ENCODE assay signal across 11 cellular contexts in the genomic region with DNA sequence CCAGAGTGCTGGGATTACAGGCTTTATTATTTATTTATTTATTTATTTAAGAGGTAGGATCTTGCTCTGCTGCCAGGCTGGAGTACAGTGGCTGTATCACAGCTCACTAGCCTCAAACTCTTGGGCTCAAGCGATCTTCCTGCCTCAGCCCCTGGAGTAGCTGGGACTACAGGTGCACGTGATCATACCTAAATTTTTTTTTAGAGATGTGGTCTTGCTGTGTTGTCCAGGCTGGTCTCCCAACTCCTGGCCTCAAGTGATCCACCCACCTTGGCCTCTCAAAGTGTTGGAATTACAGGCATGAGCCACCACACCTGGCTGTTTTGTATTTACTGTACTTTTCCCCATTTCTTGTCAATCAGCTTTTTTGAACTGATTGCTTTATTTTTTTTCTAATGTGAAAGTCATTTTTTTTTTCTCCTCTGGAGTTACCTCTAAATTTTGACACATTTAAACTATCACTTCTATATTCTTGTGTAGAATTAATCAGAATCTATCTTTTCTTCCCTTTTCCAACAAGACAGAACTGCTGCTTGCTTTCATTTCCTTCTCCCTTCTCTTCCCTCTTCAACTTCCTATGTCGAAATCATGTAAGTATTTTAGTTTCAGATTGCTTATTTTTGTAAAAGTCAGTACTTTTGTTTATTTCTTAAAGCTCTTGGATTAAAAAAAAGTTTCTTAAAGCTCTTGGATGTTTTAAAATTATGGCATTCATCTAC. TPM values are rescaled to one million over a fixed set of nuclear protein-coding genes. Genes with fewer than 3 reads are reported as not detected.
DNase-seq lines count a peak whose midpoint lies in the region; ATAC-seq lines count a peak whose summit lies in the region.
"Had no signal": no experiment of that assay in that cellular context is flagged by ENCODE, and none has a peak within 500 bp of the region (broad histone marks: within the 10 kb centered on the region; RNA-seq: fewer than 3 reads in every experiment).

No MANE protein-coding gene starts in this region.

- peaks cover 85% of the 10 kb centered on the region for H3K4me1 Mint-ChIP-seq in stimulated activated naive CD8-positive, alpha-beta T cell treated with anti-CD3 and anti-CD28 coated beads, Interleukin-15, Interleukin-2, amounts not matched to agents 100 ng/mL and 50 ng/mL, for 24 hours (ENCODE audit: low read depth)
- peaks cover 58% of the 10 kb centered on the region for H3K4me1 Mint-ChIP-seq in activated naive CD8-positive, alpha-beta T cell treated with anti-CD3 and anti-CD28 coated beads for 36 hours
- peaks cover 44% of the 10 kb centered on the region for H3K4me1 Mint-ChIP-seq in memory B cell

- peak overlapping the region; percentile 54 for H3K27ac Mint-ChIP-seq in stimulated activated naive CD8-positive, alpha-beta T cell treated with anti-CD3 and anti-CD28 coated beads, Interleukin-15, Interleukin-2, amounts not matched to agents 100 ng/mL and 50 ng/mL, for 24 hours
- H3K27ac Mint-ChIP-seq in activated naive CD8-positive, alpha-beta T cell treated with anti-CD3 and anti-CD28 coated beads for 36 hours: peak overlapping the region; percentile 62
- H3K27ac Mint-ChIP-seq in memory B cell: peak overlapping the region; percentile 61

- peak overlapping the region; percentile 62 for H3K4me3 Mint-ChIP-seq in stimulated activated naive CD8-positive, alpha-beta T cell treated with anti-CD3 and anti-CD28 coated beads, Interleukin-15, Interleukin-2, amounts not matched to agents 100 ng/mL and 50 ng/mL, for 24 hours
- peak overlapping the region; percentile 3 for H3K4me3 Mint-ChIP-seq in activated naive CD8-positive, alpha-beta T cell treated with anti-CD3 and anti-CD28 coated beads for 36 hours
- H3K4me3 Mint-ChIP-seq in memory B cell: peak overlapping the region; percentile 22

- H3K36me3 Mint-ChIP-seq in stimulated activated naive CD8-positive, alpha-beta T cell treated with anti-CD3 and anti-CD28 coated beads, Interleukin-15, Interleukin-2, amounts not matched to agents 100 ng/mL and 50 ng/mL, for 24 hours (ENCODE audit: low read depth): peaks cover 20% of the 10 kb centered on the region
- H3K36me3 Mint-ChIP-seq in activated naive CD8-positive, alpha-beta T cell treated with anti-CD3 and anti-CD28 coated beads for 36 hours: peaks cover 32% of the 10 kb centered on the region
- peaks cover 8% of the 10 kb centered on the region for H3K36me3 Mint-ChIP-seq in memory B cell

- no peaks in the 10 kb centered on the region for H3K27me3 Mint-ChIP-seq in stimulated activated naive CD8-positive, alpha-beta T cell treated with anti-CD3 and anti-CD28 coated beads, Interleukin-15, Interleukin-2, amounts not matched to agents 100 ng/mL and 50 ng/mL, for 24 hours
- no peaks in the 10 kb centered on the region for H3K27me3 Mint-ChIP-seq in activated naive CD8-positive, alpha-beta T cell treated with anti-CD3 and anti-CD28 coated beads for 36 hours
- H3K27me3 Mint-ChIP-seq in memory B cell: no peaks in the 10 kb centered on the region

- H3K9me3 Mint-ChIP-seq in stimulated activated naive CD8-positive, alpha-beta T cell treated with anti-CD3 and anti-CD28 coated beads, Interleukin-15, Interleukin-2, amounts not matched to agents 100 ng/mL and 50 ng/mL, for 24 hours: no peaks in the 10 kb centered on the region
- H3K9me3 Mint-ChIP-seq in activated naive CD8-positive, alpha-beta T cell treated with anti-CD3 and anti-CD28 coated beads for 36 hours: no peaks in the 10 kb centered on the region
- no peaks in the 10 kb centered on the region for H3K9me3 Mint-ChIP-seq in memory B cell

- no peak for ATAC-seq in stimulated activated naive CD8-positive, alpha-beta T cell treated with anti-CD3 and anti-CD28 coated beads, Interleukin-15, Interleukin-2, amounts not matched to agents 100 U/mL and 50 U/mL, for 24 hours
- peak; percentile 52 for ATAC-seq in memory B cell (ENCODE audit: low read depth)
- ATAC-seq in HG02938 (IDR thresholded peaks at IDR 0.05; ENCODE audit: unreplicated experiment): no peak
- ATAC-seq in GM18907 (IDR thresholded peaks at IDR 0.05; ENCODE audit: unreplicated experiment): no peak

- DNase-seq in stimulated activated naive CD8-positive, alpha-beta T cell treated with anti-CD3 and anti-CD28 coated beads, Interleukin-15, Interleukin-2, amounts not matched to agents 100 U/mL and 50 U/mL, for 24 hours: no peak
- DNase-seq in activated naive CD8-positive, alpha-beta T cell treated with anti-CD3 and anti-CD28 coated beads for 36 hours: no peak
- DNase-seq in memory B cell (ENCODE audit: low spot score in 2 of 2) (no peak), mesenteric fat pad (ENCODE audit: low spot score) (no peak)
- DNase-seq in activated CD8-positive, alpha-beta memory T cell treated with anti-CD3 and anti-CD28 coated beads for 24 hours: no peak
- DNase-seq: effector CD4-positive, alpha-beta T cell; NCI-H146; stimulated activated CD4-positive, alpha-beta T cell treated with anti-CD3 and anti-CD28 coated beads, Interleukin-4, amount 100 ng/mL, for 24 hours had no signal

RNA-seq across cellular contexts. Expression of gene PANK2, which starts 12.0 kb away (rescaled TPM):
- total RNA-seq in activated naive CD8-positive, alpha-beta T cell treated with anti-CD3 and anti-CD28 coated beads for 36 hours: 10 to 100 TPM; 50.0 to 50.7 TPM
- total RNA-seq in mesenteric fat pad: 31.1 TPM

RNA-seq across cellular contexts. Expression of gene MAVS, which starts 54.6 kb away (rescaled TPM):
- total RNA-seq in activated naive CD8-positive, alpha-beta T cell treated with anti-CD3 and anti-CD28 coated beads for 36 hours: 10 to 100 TPM; 21.2 to 21.6 TPM
- 43.5 TPM for total RNA-seq in mesenteric fat pad

Comparison
In these comparisons a context has a peak if more than half of its experiments do, and no peak if none do; other contexts are left out.
1. H3K4me3 Mint-ChIP-seq: peak in every context shown above with its lines; median percentile 62 in stimulated activated naive CD8-positive, alpha-beta T cell treated with anti-CD3 and anti-CD28 coated beads, Interleukin-15, Interleukin-2, amounts not matched to agents 100 ng/mL and 50 ng/mL, for 24 hours; 22 in memory B cell; 3 in activated naive CD8-positive, alpha-beta T cell treated with anti-CD3 and anti-CD28 coated beads for 36 hours.